10 cellular contexts compared by ENCODE assay signal in the genomic region with DNA sequence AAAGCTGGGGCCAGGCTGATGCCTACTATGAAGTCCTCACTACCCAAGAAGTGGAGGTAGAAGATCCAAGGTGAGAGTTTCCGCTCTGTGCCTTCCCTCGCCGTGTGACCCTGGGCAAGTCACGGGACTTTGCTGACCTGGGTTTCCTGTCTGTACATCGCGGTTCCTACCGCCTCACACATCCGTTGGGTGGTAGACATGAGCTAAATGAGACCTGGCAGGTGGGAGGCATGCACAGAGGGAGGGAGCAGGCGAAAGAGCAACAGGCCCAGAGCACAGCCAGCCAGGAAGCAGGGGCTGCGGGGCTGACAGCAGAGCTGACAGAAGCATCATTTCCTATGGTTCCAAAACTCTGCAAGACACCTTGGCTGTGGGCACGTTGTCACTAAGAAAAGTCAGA.
DNase-seq lines count a peak whose midpoint lies in the region; ATAC-seq, FAIRE-seq and TF ChIP-seq lines count a peak whose summit lies in the region.
"Had no signal": no experiment of that assay in that cellular context is flagged by ENCODE, and none has a peak within 500 bp of the region (broad histone marks: within the 10 kb centered on the region; RNA-seq: fewer than 3 reads in every experiment).

No MANE protein-coding gene starts in this region.

- H3K27me3 ChIP-seq in spleen (replicated peaks in 1 of 7): no peaks in the 10 kb centered on the region
- H3K27me3 ChIP-seq in thyroid gland: no peaks in the 10 kb centered on the region
- H3K27me3 ChIP-seq: SJSA1 had no signal

- no peak for FAIRE-seq in HTR-8/SVneo (lab: Jason Lieb, UNC)
- FAIRE-seq: islet of Langerhans had no signal

- no peaks in the 10 kb centered on the region for H3K9me3 ChIP-seq in T-helper 17 cell (ENCODE audit: control insufficient read depth, low read length, poor library complexity, severe bottlenecking)
- peaks cover 0 to 9% (median 4%) of the 10 kb centered on the region in 8 donors for H3K9me3 ChIP-seq in spleen
- H3K9me3 ChIP-seq in thyroid gland: no peaks in the 10 kb centered on the region
- H3K9me3 ChIP-seq: SJSA1 had no signal

- H3K27ac Mint-ChIP-seq in T-helper 17 cell: peak overlapping the region; percentile 97

- H3K4me3 ChIP-seq in spleen: no peak overlapping the region
- H3K4me3 ChIP-seq in thyroid gland (replicated peaks in 1 of 3): no peak overlapping the region
- H3K4me3 ChIP-seq: SJSA1 had no signal

- TF ChIP-seq CTCF in spleen (IDR thresholded peaks at IDR 0.05 in 8 of 11, conservative IDR thresholded peaks at IDR 0.05 in 3 of 11): peak in 2 of 11 experiments; percentile 11 to 12
- no peak for TF ChIP-seq CTCF in thyroid gland (IDR thresholded peaks at IDR 0.05)

- H3K4me1 Mint-ChIP-seq in T-helper 17 cell: peaks cover 63% of the 10 kb centered on the region

- intact Hi-C loops in spleen (cut with DNase I; ENCODE audit: low total_unique reads) (no loop called here), thyroid gland (cut with DNase I) (loop anchor here (10.0 kb wide), 1 partner anchor 153 kb away; a partner anchor contains a TSS)

- peaks cover 15% of the 10 kb centered on the region for H3K36me3 Mint-ChIP-seq in T-helper 17 cell (ENCODE audit: low read depth)

- H3K36me3 ChIP-seq in spleen: peaks cover 0 to 87% (median 36%) of the 10 kb centered on the region in 6 donors
- H3K36me3 ChIP-seq in thyroid gland: peaks cover 9 to 14% of the 10 kb centered on the region in 2 donors
- H3K36me3 ChIP-seq: SJSA1 had no signal

- TF ChIP-seq POLR2A in spleen (IDR thresholded peaks at IDR 0.05) (no peak), thyroid gland (IDR thresholded peaks at IDR 0.05) (no peak)

- peak; percentile 58 to 76 (median 61) for DNase-seq in T-helper 17 cell
- DNase-seq in activated T-helper 9 cell treated with anti-CD3 and anti-CD28 coated beads, Interleukin-2, amount 50 U/mL, for 16 hours (ENCODE audit: low read depth): peak; percentile 63
- peak; percentile 87 for DNase-seq in spleen
- DNase-seq in thyroid gland: peak; percentile 34 to 39
- no peak for DNase-seq in A172 (ENCODE audit: low spot score)
- no peak for DNase-seq in SW 1271 (lab: John Stamatoyannopoulos, UW)
- no peak for DNase-seq in HTR-8/SVneo (ENCODE audit: insufficient read length, low spot score)

- H3K4me1 ChIP-seq in spleen (peaks cover 17 to 64% (median 47%) of the 10 kb centered on the region in 6 donors), thyroid gland (peaks cover 57 to 64% of the 10 kb centered on the region in 2 donors)

- peak overlapping the region; percentile 70 for H3K4me3 Mint-ChIP-seq in T-helper 17 cell

- ATAC-seq in T-helper 17 cell (peak; percentile 91), HG02840 (IDR thresholded peaks at IDR 0.05; ENCODE audit: low FRiP score, unreplicated experiment) (no peak)

- whole genome bisulfite sequencing in spleen, 5 donors: 55 to 69% (median 65%) methylated on average over 8 to 11 of the region's 11 CpGs
- WGBS in thyroid gland, 2 donors: 66 to 68% methylated on average over 11 of the region's 11 CpGs

- no peaks in the 10 kb centered on the region for H3K27me3 Mint-ChIP-seq in T-helper 17 cell

- H3K27ac ChIP-seq in spleen (peak overlapping the region in 4 of 8 donors; percentile 12 to 53 (median 46)), thyroid gland (peak overlapping the region; percentile 90 to 94 (median 92))
- H3K27ac ChIP-seq: SJSA1 had no signal

Comparison
In these comparisons a context has a peak if more than half of its experiments do, and no peak if none do; other contexts are left out.
1. DNase-seq: peak in T-helper 17 cell (3 of 3), activated T-helper 9 cell treated with anti-CD3 and anti-CD28 coated beads, Interleukin-2, amount 50 U/mL, for 16 hours (single experiment), spleen (single experiment) and thyroid gland (2 of 2); none in A172 (single experiment), SW 1271 (0 of 2) and HTR-8/SVneo (single experiment).